In genomic region chr5:165066751-165067150, GRCh38 we compare ENCODE assay signal across 27 cellular contexts.
DNase-seq lines count a peak whose midpoint lies in the region; TF ChIP-seq lines count a peak whose summit lies in the region.
"Had no signal": no experiment of that assay in that cellular context is flagged by ENCODE, and none has a peak within 500 bp of the region (broad histone marks: within the 10 kb centered on the region; RNA-seq: fewer than 3 reads in every experiment).

No MANE protein-coding gene starts in this region.

- TF ChIP-seq CTCF in osteoblast (IDR thresholded peaks at IDR 0.05; ENCODE audit: extremely low read depth, low read depth, low read length), result no peak

- H3K27me3 ChIP-seq in osteoblast (ENCODE audit: insufficient read depth, low read length), result no peaks in the 10 kb centered on the region
- H3K27me3 ChIP-seq: BE2C; BLaER1; BLaER1 treated with 17β-estradiol and CSF1 and Interleukin-3, amounts not matched to agents 10 nM and 100 nM had no signal

- no peak overlapping the region for H2AFZ ChIP-seq in osteoblast (ENCODE audit: low read length)

- H3K4me1 ChIP-seq in osteoblast (ENCODE audit: insufficient read depth, low read length), result no peaks in the 10 kb centered on the region
- H3K4me1 ChIP-seq: A549; BE2C; BLaER1; BLaER1 treated with 17β-estradiol and CSF1 and Interleukin-3, amounts not matched to agents 10 nM and 100 nM; Caco-2 had no signal

- H4K20me1 ChIP-seq in osteoblast (ENCODE audit: insufficient read depth, low read length), result no peaks in the 10 kb centered on the region
- H4K20me1 ChIP-seq: BLaER1; BLaER1 treated with 17β-estradiol and CSF1 and Interleukin-3, amounts not matched to agents 10 nM and 100 nM had no signal

- H3K4me2 ChIP-seq in osteoblast (ENCODE audit: insufficient read depth, low read length), result no peak overlapping the region
- H3K4me2 ChIP-seq: A549; BLaER1; BLaER1 treated with 17β-estradiol and CSF1 and Interleukin-3, amounts not matched to agents 10 nM and 100 nM had no signal

- H3K27ac ChIP-seq in osteoblast (ENCODE audit: low read depth, low read length), result no peak overlapping the region
- H3K27ac ChIP-seq: 22Rv1; A549; BLaER1; BLaER1 treated with 17β-estradiol and CSF1 and Interleukin-3, amounts not matched to agents 10 nM and 100 nM; C4-2B had no signal

- H3K79me2 ChIP-seq in osteoblast (ENCODE audit: insufficient read depth, low read length), result no peaks in the 10 kb centered on the region

- DNase-seq in osteoblast (ENCODE audit: insufficient read length, low spot score, missing footprints), result peak; percentile 0
- DNase-seq in NCI-H748 (lab: John Stamatoyannopoulos, UW; ENCODE audit: unreplicated experiment), result no peak
- DNase-seq: 8988T; ACHN; AML-193; BE2C; C1 segment of cervical spinal cord; Caco-2; Calu3; CD4-positive, alpha-beta memory T cell; CD4-positive, alpha-beta T cell; CD4-positive, CD25-positive, alpha-beta regulatory T cell; CD8-positive, alpha-beta memory T cell; CD8-positive, alpha-beta T cell; COR-L47; DMS 273 treated with DMSO at 0.1 percent for 48 hours; DMS153; DMS53; DMS79; DMS79 treated with DMSO at 0.1 percent for 48 hours; DND-41; EL had no signal

- H3K36me3 ChIP-seq in osteoblast (ENCODE audit: insufficient read depth, low read length), result no peaks in the 10 kb centered on the region
- H3K36me3 ChIP-seq: BE2C; BLaER1; BLaER1 treated with 17β-estradiol and CSF1 and Interleukin-3, amounts not matched to agents 10 nM and 100 nM had no signal

- H3K4me3 ChIP-seq in osteoblast (ENCODE audit: insufficient read depth, low read length), result no peak overlapping the region
- H3K4me3 ChIP-seq: A549; BLaER1; BLaER1 treated with 17β-estradiol and CSF1 and Interleukin-3, amounts not matched to agents 10 nM and 100 nM had no signal

- no peaks in the 10 kb centered on the region for H3K9me3 ChIP-seq in osteoblast (ENCODE audit: low read depth, low read length)
- H3K9me3 ChIP-seq: A549; BE2C; BLaER1; BLaER1 treated with 17β-estradiol and CSF1 and Interleukin-3, amounts not matched to agents 10 nM and 100 nM; Caco-2 had no signal
